ENCODE assay signal across 9 cellular contexts in the genomic region with DNA sequence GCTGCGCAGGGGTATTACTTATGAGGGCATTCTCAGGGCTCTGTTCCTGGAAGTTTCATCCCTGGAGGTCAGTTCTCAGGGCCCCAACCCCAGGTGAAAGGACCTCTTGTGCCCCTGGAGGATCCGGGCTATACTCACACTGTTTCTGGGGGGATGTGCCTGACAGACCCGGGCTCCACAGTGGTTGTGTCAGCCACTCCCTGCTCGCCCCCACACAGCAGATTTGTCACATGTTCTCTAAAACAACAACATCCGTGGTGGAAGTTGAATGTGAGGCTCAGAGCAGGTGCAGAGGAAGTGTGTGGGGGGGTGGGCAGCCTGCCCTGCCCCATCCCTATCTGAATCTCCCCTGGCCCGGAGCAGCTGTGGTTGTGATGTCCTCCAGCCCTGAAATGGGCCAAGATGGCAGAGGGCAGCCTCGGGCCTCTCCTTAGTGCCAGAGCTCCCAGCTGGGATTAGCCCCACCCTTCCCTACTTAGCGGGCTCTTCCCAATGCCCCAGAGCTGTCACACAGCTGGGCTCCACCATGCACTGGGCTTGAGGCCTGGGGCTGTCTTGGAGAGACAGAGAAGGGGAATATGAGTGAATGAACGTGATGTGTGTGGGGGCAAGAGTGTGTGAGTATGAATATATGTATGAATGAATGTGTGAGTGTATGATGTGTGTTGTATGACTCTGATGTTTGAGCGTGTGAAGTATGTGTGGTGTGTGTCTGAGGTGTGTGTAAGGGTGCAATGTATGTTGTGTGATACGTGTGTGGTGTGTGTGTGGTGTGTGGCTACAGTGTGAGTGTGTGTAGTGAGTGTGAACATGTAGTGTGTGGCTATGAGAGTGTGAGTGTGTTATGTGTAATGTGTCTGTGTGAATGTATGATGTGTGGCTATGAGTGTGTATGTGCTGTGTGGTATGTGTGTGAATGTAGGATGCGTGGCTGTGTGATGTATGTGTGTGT. TPM values are rescaled to one million over a fixed set of nuclear protein-coding genes. Genes with fewer than 3 reads are reported as not detected.
DNase-seq lines count a peak whose midpoint lies in the region; ATAC-seq and TF ChIP-seq lines count a peak whose summit lies in the region.
"Had no signal": no experiment of that assay in that cellular context is flagged by ENCODE, and none has a peak within 500 bp of the region (broad histone marks: within the 10 kb centered on the region; RNA-seq: fewer than 3 reads in every experiment).

No MANE protein-coding gene starts in this region.

- peak; percentile 43 for ATAC-seq in GM18505 (IDR thresholded peaks at IDR 0.05; ENCODE audit: unreplicated experiment)
- ATAC-seq in HG02610 (IDR thresholded peaks at IDR 0.05; ENCODE audit: unreplicated experiment), result peak; percentile 45
- no peak for ATAC-seq in foreskin keratinocyte

- in situ Hi-C loops in ACHN (cut with HindIII; ENCODE audit: low pct_ligation_motif_present, low pct_unique_long_range_greater_than_20kb, low sequenced_read_pairs), result no loop called here

- peak; percentile 70 for TF ChIP-seq POLR2A in GM18505 (IDR thresholded peaks at IDR 0.05; ENCODE audit: borderline replicate concordance, extremely low read depth, insufficient read depth, insufficient read length)

- H3K27me3 ChIP-seq in foreskin keratinocyte, result no peaks in the 10 kb centered on the region
- H3K27me3 ChIP-seq: thyroid gland had no signal

- DNase-seq in RPMI8226, result peak; percentile 87
- peak; percentile 48 for DNase-seq in activated naive CD8-positive, alpha-beta T cell treated with anti-CD3 and anti-CD28 coated beads, Interleukin-2, amount 50 U/mL, for 16 hours (ENCODE audit: low read depth, low spot score)
- peak; percentile 50 for DNase-seq in stimulated activated CD8-positive, alpha-beta memory T cell treated with anti-CD3 and anti-CD28 coated beads, Interleukin-12 subunit alpha, Interleukin-12 subunit beta, amount 100 ng/mL, for 1 hour (ENCODE audit: low read depth)
- DNase-seq in ACHN, result no peak
- no peak for DNase-seq in foreskin keratinocyte
- no peak for DNase-seq in NCI-H1417 treated with DMSO at 0.1 percent for 48 hours (lab: John Stamatoyannopoulos, UW)

- H3K27ac ChIP-seq in foreskin keratinocyte, result no peak overlapping the region

- H3K4me1 ChIP-seq in foreskin keratinocyte, result no peaks in the 10 kb centered on the region
- H3K4me1 ChIP-seq: thyroid gland had no signal

- no peak for TF ChIP-seq CTCF in foreskin keratinocyte (conservative IDR thresholded peaks at IDR 0.05)

RNA-seq across cellular contexts. Expression of a gene that starts 1.5 kb away (rescaled TPM):
- total RNA-seq in foreskin keratinocyte, result 3.4 and 3.5 TPM in 2 replicates
- 8.8 and 8.9 TPM in 2 replicates for polyA plus RNA-seq in foreskin keratinocyte

RNA-seq across cellular contexts. Expression of a gene that starts 23.0 kb away (rescaled TPM):
- total RNA-seq in foreskin keratinocyte, result not detected in 2 replicates
- polyA plus RNA-seq in foreskin keratinocyte, result not detected in 2 replicates

RNA-seq across cellular contexts. Expression of a gene that starts 26.0 kb away (rescaled TPM):
- 2.3 and 4.5 TPM in 2 replicates for total RNA-seq in foreskin keratinocyte
- 2.2 and 4.8 TPM in 2 replicates for polyA plus RNA-seq in foreskin keratinocyte
- total RNA-seq: thyroid gland had no signal

RNA-seq across cellular contexts. Expression of a gene that starts 47.0 kb away (rescaled TPM):
- total RNA-seq in foreskin keratinocyte, result not detected in 2 replicates
- not detected in 2 replicates for polyA plus RNA-seq in foreskin keratinocyte
- total RNA-seq: thyroid gland had no signal

RNA-seq across cellular contexts. Expression of a gene that starts 57.9 kb away (rescaled TPM):
- total RNA-seq in foreskin keratinocyte, result 0.41 and 0.74 TPM in 2 replicates
- 0.22 and 0.33 TPM in 2 replicates for polyA plus RNA-seq in foreskin keratinocyte
- total RNA-seq: thyroid gland had no signal

Comparison
In these comparisons a context has a peak if more than half of its experiments do, and no peak if none do; other contexts are left out.
1. DNase-seq: peak in RPMI8226 (single experiment), activated naive CD8-positive, alpha-beta T cell treated with anti-CD3 and anti-CD28 coated beads, Interleukin-2, amount 50 U/mL, for 16 hours (single experiment) and stimulated activated CD8-positive, alpha-beta memory T cell treated with anti-CD3 and anti-CD28 coated beads, Interleukin-12 subunit alpha, Interleukin-12 subunit beta, amount 100 ng/mL, for 1 hour (single experiment); none in ACHN (single experiment), foreskin keratinocyte (0 of 2) and NCI-H1417 treated with DMSO at 0.1 percent for 48 hours (single experiment).